In genomic region chr19:46265217-46265828, GRCh38 we compare ENCODE assay signal across 7 cellular contexts. TPM values are rescaled to one million over a fixed set of nuclear protein-coding genes. Genes with fewer than 3 reads are reported as not detected.
DNase-seq lines count a peak whose midpoint lies in the region; ATAC-seq and TF ChIP-seq lines count a peak whose summit lies in the region.

No MANE protein-coding gene starts in this region.

- ATAC-seq in left ventricle myocardium superior (peak; percentile 89), sciatic nerve (peak; percentile 78), GM18868 (IDR thresholded peaks at IDR 0.05; ENCODE audit: unreplicated experiment) (no peak)

- peak; percentile 60 for TF ChIP-seq CTCF in GM12875 (IDR thresholded peaks at IDR 0.05; ENCODE audit: borderline replicate concordance, insufficient read depth, low read depth, low read length)

- H3K4me3 ChIP-seq in GM12875 (ENCODE audit: low read depth, low read length) = no peak overlapping the region

- intact Hi-C loops in left ventricle myocardium superior (cut with micrococcal nuclease) = loop anchor here (2.0 kb wide), 1 partner anchor 237 kb away; no protein-coding TSS in a partner anchor
- intact Hi-C loops in sciatic nerve (cut with DNase I) = no loop called here

- peak; percentile 86 for DNase-seq in NCI-H146 (lab: John Stamatoyannopoulos, UW)
- peak in 4 of 5 experiments; percentile 45 to 77 (median 54) for DNase-seq in T-helper 2 cell
- peak; percentile 68 for DNase-seq in amniotic epithelial cell (ENCODE audit: low read depth)
- no peak for DNase-seq in left ventricle myocardium superior
- peak; percentile 75 for DNase-seq in sciatic nerve (ENCODE audit: low spot score)

RNA-seq across cellular contexts. Expression of gene HIF3A, which starts 31.5 kb away (rescaled TPM):
- total RNA-seq in left ventricle myocardium superior (81.4 TPM), sciatic nerve (55.0 TPM)

RNA-seq across cellular contexts. Expression of gene IGFL1, which starts 35.8 kb away (rescaled TPM):
- total RNA-seq in left ventricle myocardium superior (not detected), sciatic nerve (not detected)
